ENCODE assay signal across 2 cellular contexts in the genomic region with DNA sequence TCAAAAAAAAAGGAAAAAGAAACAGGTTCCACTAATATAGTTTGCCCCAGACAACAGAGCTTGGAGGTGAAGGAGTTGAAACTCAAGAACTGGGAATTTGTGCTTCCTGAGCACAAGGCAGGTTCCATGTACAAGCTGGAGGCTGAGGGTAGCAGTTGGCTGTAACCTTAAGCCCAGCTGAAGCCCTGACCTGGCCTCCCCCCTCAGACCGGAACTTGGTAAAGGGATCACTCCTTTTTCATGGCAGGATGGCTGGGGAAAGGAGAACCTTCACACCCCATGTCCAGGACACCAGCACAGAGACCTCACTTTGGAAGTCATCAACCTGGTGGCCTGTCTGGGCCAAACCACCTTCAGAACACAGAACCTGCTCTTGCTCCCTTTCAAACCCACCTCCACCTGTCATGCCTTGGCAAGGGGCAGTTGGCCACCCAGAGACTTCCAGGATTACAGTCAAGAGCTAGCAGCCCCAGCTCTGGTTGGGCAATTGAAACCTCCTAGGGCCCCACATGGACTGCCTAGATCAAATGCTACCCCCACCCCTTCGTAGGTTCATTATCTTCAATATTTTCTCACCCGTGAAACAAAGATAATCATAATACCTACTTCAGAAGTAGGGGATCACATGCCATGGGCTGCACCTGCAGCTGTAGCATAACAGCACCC.
TF ChIP-seq lines count a peak whose summit lies in the region.

No MANE protein-coding gene starts in this region.

TF ChIP-seq in SK-N-SH treated with all-trans-retinoic acid at 6 μM for 48 hours, 23 proteins besides CTCF, POLR2A, EP300 and RAD21:
- no peak for TF ChIP-seq OSR1 (CRISPR knock-in tag; IDR thresholded peaks at IDR 0.05)
- TF ChIP-seq, protein P1, sequence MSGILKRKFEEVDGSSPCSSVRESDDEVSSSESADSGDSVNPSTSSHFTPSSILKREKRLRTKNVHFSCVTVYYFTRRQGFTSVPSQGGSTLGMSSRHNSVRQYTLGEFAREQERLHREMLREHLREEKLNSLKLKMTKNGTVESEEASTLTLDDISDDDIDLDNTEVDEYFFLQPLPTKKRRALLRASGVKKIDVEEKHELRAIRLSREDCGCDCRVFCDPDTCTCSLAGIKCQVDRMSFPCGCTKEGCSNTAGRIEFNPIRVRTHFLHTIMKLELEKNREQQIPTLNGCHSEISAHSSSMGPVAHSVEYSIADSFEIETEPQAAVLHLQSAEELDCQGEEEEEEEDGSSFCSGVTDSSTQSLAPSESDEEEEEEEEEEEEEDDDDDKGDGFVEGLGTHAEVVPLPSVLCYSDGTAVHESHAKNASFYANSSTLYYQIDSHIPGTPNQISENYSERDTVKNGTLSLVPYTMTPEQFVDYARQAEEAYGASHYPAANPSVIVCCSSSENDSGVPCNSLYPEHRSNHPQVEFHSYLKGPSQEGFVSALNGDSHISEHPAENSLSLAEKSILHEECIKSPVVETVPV (CRISPR knock-in tag; IDR thresholded peaks at IDR 0.05), result peak; percentile 20; the same call in 1 of the 2 replicates
- TF ChIP-seq, protein P2, sequence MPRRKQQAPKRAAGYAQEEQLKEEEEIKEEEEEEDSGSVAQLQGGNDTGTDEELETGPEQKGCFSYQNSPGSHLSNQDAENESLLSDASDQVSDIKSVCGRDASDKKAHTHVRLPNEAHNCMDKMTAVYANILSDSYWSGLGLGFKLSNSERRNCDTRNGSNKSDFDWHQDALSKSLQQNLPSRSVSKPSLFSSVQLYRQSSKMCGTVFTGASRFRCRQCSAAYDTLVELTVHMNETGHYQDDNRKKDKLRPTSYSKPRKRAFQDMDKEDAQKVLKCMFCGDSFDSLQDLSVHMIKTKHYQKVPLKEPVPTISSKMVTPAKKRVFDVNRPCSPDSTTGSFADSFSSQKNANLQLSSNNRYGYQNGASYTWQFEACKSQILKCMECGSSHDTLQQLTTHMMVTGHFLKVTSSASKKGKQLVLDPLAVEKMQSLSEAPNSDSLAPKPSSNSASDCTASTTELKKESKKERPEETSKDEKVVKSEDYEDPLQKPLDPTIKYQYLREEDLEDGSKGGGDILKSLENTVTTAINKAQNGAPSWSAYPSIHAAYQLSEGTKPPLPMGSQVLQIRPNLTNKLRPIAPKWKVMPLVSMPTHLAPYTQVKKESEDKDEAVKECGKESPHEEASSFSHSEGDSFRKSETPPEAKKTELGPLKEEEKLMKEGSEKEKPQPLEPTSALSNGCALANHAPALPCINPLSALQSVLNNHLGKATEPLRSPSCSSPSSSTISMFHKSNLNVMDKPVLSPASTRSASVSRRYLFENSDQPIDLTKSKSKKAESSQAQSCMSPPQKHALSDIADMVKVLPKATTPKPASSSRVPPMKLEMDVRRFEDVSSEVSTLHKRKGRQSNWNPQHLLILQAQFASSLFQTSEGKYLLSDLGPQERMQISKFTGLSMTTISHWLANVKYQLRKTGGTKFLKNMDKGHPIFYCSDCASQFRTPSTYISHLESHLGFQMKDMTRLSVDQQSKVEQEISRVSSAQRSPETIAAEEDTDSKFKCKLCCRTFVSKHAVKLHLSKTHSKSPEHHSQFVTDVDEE (CRISPR knock-in tag; IDR thresholded peaks at IDR 0.05), result no peak
- no peak for TF ChIP-seq TOX (CRISPR knock-in tag; IDR thresholded peaks at IDR 0.05; ENCODE audit: borderline replicate concordance)
- TF ChIP-seq, protein P3, sequence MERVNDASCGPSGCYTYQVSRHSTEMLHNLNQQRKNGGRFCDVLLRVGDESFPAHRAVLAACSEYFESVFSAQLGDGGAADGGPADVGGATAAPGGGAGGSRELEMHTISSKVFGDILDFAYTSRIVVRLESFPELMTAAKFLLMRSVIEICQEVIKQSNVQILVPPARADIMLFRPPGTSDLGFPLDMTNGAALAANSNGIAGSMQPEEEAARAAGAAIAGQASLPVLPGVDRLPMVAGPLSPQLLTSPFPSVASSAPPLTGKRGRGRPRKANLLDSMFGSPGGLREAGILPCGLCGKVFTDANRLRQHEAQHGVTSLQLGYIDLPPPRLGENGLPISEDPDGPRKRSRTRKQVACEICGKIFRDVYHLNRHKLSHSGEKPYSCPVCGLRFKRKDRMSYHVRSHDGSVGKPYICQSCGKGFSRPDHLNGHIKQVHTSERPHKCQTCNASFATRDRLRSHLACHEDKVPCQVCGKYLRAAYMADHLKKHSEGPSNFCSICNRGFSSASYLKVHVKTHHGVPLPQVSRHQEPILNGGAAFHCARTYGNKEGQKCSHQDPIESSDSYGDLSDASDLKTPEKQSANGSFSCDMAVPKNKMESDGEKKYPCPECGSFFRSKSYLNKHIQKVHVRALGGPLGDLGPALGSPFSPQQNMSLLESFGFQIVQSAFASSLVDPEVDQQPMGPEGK (CRISPR knock-in tag; IDR thresholded peaks at IDR 0.05; ENCODE audit: borderline replicate concordance), result peak; percentile 12; the same call in 1 of the 2 replicates
- TF ChIP-seq PPARA (CRISPR knock-in tag; IDR thresholded peaks at IDR 0.05; ENCODE audit: borderline replicate concordance), result no peak
- TF ChIP-seq, protein P4, sequence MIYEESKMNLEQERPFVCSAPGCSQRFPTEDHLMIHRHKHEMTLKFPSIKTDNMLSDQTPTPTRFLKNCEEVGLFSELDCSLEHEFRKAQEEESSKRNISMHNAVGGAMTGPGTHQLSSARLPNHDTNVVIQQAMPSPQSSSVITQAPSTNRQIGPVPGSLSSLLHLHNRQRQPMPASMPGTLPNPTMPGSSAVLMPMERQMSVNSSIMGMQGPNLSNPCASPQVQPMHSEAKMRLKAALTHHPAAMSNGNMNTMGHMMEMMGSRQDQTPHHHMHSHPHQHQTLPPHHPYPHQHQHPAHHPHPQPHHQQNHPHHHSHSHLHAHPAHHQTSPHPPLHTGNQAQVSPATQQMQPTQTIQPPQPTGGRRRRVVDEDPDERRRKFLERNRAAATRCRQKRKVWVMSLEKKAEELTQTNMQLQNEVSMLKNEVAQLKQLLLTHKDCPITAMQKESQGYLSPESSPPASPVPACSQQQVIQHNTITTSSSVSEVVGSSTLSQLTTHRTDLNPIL (CRISPR knock-in tag; IDR thresholded peaks at IDR 0.05; ENCODE audit: low read depth), result 0 out of 2 replicates have a peak, but pooled peaks have one; percentile 37
- TF ChIP-seq TCF4 (CRISPR knock-in tag; IDR thresholded peaks at IDR 0.05; ENCODE audit: borderline replicate concordance), result no peak
- no peak for TF ChIP-seq ARNTL (CRISPR knock-in tag; IDR thresholded peaks at IDR 0.05; ENCODE audit: borderline replicate concordance, low read depth)

TF ChIP-seq in HepG2, 621 proteins besides CTCF, POLR2A, EP300 and RAD21 (continues in another document):
- no peak for TF ChIP-seq FLYWCH1 (CRISPR knock-in tag; IDR thresholded peaks at IDR 0.05)
- no peak for TF ChIP-seq ZSCAN12 (CRISPR knock-in tag; IDR thresholded peaks at IDR 0.05)
- no peak for TF ChIP-seq ZNF782 (CRISPR knock-in tag; IDR thresholded peaks at IDR 0.05; ENCODE audit: borderline replicate concordance)
- TF ChIP-seq YY1 (IDR thresholded peaks at IDR 0.05; ENCODE audit: insufficient read depth, insufficient replicate concordance, low read depth, low read length), result no peak
- TF ChIP-seq RARA (CRISPR knock-in tag; IDR thresholded peaks at IDR 0.05), result no peak
- TF ChIP-seq ZKSCAN8 (CRISPR knock-in tag; IDR thresholded peaks at IDR 0.05; ENCODE audit: borderline replicate concordance), result no peak
- TF ChIP-seq DR1 (CRISPR knock-in tag; IDR thresholded peaks at IDR 0.05), result no peak
- TF ChIP-seq, protein P5, sequence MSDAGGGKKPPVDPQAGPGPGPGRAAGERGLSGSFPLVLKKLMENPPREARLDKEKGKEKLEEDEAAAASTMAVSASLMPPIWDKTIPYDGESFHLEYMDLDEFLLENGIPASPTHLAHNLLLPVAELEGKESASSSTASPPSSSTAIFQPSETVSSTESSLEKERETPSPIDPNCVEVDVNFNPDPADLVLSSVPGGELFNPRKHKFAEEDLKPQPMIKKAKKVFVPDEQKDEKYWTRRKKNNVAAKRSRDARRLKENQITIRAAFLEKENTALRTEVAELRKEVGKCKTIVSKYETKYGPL (CRISPR knock-in tag; IDR thresholded peaks at IDR 0.05), result no peak
- no peak for TF ChIP-seq ZSCAN29 (CRISPR knock-in tag; conservative IDR thresholded peaks at IDR 0.05)
- TF ChIP-seq, protein P6, sequence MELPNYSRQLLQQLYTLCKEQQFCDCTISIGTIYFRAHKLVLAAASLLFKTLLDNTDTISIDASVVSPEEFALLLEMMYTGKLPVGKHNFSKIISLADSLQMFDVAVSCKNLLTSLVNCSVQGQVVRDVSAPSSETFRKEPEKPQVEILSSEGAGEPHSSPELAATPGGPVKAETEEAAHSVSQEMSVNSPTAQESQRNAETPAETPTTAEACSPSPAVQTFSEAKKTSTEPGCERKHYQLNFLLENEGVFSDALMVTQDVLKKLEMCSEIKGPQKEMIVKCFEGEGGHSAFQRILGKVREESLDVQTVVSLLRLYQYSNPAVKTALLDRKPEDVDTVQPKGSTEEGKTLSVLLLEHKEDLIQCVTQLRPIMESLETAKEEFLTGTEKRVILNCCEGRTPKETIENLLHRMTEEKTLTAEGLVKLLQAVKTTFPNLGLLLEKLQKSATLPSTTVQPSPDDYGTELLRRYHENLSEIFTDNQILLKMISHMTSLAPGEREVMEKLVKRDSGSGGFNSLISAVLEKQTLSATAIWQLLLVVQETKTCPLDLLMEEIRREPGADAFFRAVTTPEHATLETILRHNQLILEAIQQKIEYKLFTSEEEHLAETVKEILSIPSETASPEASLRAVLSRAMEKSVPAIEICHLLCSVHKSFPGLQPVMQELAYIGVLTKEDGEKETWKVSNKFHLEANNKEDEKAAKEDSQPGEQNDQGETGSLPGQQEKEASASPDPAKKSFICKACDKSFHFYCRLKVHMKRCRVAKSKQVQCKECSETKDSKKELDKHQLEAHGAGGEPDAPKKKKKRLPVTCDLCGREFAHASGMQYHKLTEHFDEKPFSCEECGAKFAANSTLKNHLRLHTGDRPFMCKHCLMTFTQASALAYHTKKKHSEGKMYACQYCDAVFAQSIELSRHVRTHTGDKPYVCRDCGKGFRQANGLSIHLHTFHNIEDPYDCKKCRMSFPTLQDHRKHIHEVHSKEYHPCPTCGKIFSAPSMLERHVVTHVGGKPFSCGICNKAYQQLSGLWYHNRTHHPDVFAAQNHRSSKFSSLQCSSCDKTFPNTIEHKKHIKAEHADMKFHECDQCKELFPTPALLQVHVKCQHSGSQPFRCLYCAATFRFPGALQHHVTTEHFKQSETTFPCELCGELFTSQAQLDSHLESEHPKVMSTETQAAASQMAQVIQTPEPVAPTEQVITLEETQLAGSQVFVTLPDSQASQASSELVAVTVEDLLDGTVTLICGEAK (IDR thresholded peaks at IDR 0.05), result no peak
- TF ChIP-seq, protein P6 (CRISPR knock-in tag; IDR thresholded peaks at IDR 0.05), result no peak
- TF ChIP-seq ONECUT2 (CRISPR knock-in tag; IDR thresholded peaks at IDR 0.05), result no peak
- TF ChIP-seq ZNF780A (CRISPR knock-in tag; IDR thresholded peaks at IDR 0.05), result no peak
- no peak for TF ChIP-seq MAFF (IDR thresholded peaks at IDR 0.05; ENCODE audit: low read depth, low read length)
- TF ChIP-seq, protein P7, sequence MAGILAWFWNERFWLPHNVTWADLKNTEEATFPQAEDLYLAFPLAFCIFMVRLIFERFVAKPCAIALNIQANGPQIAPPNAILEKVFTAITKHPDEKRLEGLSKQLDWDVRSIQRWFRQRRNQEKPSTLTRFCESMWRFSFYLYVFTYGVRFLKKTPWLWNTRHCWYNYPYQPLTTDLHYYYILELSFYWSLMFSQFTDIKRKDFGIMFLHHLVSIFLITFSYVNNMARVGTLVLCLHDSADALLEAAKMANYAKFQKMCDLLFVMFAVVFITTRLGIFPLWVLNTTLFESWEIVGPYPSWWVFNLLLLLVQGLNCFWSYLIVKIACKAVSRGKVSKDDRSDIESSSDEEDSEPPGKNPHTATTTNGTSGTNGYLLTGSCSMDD (CRISPR knock-in tag; IDR thresholded peaks at IDR 0.05), result no peak
- no peak for TF ChIP-seq KLF13 (CRISPR knock-in tag; IDR thresholded peaks at IDR 0.05)
- no peak for TF ChIP-seq ZZZ3 (CRISPR knock-in tag; IDR thresholded peaks at IDR 0.05; ENCODE audit: borderline replicate concordance)
- peak; percentile 56 for TF ChIP-seq RBFOX2 (IDR thresholded peaks at IDR 0.05; ENCODE audit: low read depth, low read length)
- peak; percentile 97 for TF ChIP-seq RBM22 (optimal IDR thresholded peaks at IDR 0.05; ENCODE audit: low read length)
- TF ChIP-seq ZNF510 (CRISPR knock-in tag; IDR thresholded peaks at IDR 0.05; ENCODE audit: low read depth), result no peak
- TF ChIP-seq AGO2 (optimal IDR thresholded peaks at IDR 0.05; ENCODE audit: low read depth, low read length), result peak; percentile 20
- no peak for TF ChIP-seq HNRNPL (IDR thresholded peaks at IDR 0.05; ENCODE audit: low read depth, low read length)
- peak; percentile 24; the same call in 1 of the 2 replicates for TF ChIP-seq POLR2AphosphoS5 (IDR thresholded peaks at IDR 0.05; ENCODE audit: low read depth, low read length)
- no peak for TF ChIP-seq ZNF644 (CRISPR knock-in tag; IDR thresholded peaks at IDR 0.05; ENCODE audit: low read depth)
- no peak for TF ChIP-seq ZNF777 (CRISPR knock-in tag; IDR thresholded peaks at IDR 0.05)
- TF ChIP-seq SMYD3 (CRISPR knock-in tag; IDR thresholded peaks at IDR 0.05), result no peak
- TF ChIP-seq ZNF879 (CRISPR knock-in tag; IDR thresholded peaks at IDR 0.05), result no peak
- TF ChIP-seq, protein P8, sequence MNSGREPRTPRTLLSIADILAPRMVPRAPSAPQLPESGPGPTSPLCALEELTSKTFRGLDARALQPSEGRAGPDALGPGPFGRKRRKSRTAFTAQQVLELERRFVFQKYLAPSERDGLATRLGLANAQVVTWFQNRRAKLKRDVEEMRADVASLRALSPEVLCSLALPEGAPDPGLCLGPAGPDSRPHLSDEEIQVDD (CRISPR knock-in tag; IDR thresholded peaks at IDR 0.05; ENCODE audit: borderline replicate concordance), result no peak
